Comparison of ENCODE assay signal across 1 cellular context in genomic region chr6:160240691-160241084, GRCh38.
TF ChIP-seq lines count a peak whose summit lies in the region.

No MANE protein-coding gene starts in this region.

TF ChIP-seq in H1, 55 proteins besides CTCF, POLR2A, EP300 and RAD21:
- no peak for TF ChIP-seq USF2 (IDR thresholded peaks at IDR 0.05; ENCODE audit: low read length)
- TF ChIP-seq ATF3 (IDR thresholded peaks at IDR 0.05; ENCODE audit: insufficient read depth, low read depth, low read length): no peak
- no peak for TF ChIP-seq HDAC6 (IDR thresholded peaks at IDR 0.05; ENCODE audit: low read depth, low read length)
- TF ChIP-seq TEAD4 (IDR thresholded peaks at IDR 0.05; ENCODE audit: low read depth, low read length): no peak
- TF ChIP-seq CHD1 (IDR thresholded peaks at IDR 0.05; ENCODE audit: low read depth, low read length): no peak
- TF ChIP-seq ASH2L (IDR thresholded peaks at IDR 0.05; ENCODE audit: low read length): no peak
- TF ChIP-seq KDM1A (IDR thresholded peaks at IDR 0.05; ENCODE audit: borderline replicate concordance, low read length): no peak
- no peak for TF ChIP-seq EZH2 (IDR thresholded peaks at IDR 0.05; ENCODE audit: low read depth, low read length, severe bottlenecking)
- no peak for TF ChIP-seq ATF2 (IDR thresholded peaks at IDR 0.05; ENCODE audit: low read length)
- no peak for TF ChIP-seq BACH1 (IDR thresholded peaks at IDR 0.05; ENCODE audit: low read length)
- TF ChIP-seq FOSL1 (IDR thresholded peaks at IDR 0.05; ENCODE audit: insufficient read depth, low read depth, low read length): no peak
- TF ChIP-seq KDM5A (IDR thresholded peaks at IDR 0.05; ENCODE audit: low read length): no peak
- no peak for TF ChIP-seq POU5F1 (IDR thresholded peaks at IDR 0.05; ENCODE audit: low read depth, low read length)
- no peak for TF ChIP-seq EGR1 (IDR thresholded peaks at IDR 0.05; ENCODE audit: borderline replicate concordance, low read depth, low read length)
- no peak for TF ChIP-seq RFX5 (IDR thresholded peaks at IDR 0.05; ENCODE audit: borderline replicate concordance, low read depth, low read length)
- TF ChIP-seq CREB1 (IDR thresholded peaks at IDR 0.05): no peak
- no peak for TF ChIP-seq SIN3A (conservative IDR thresholded peaks at IDR 0.05 in 1 of 2, IDR thresholded peaks at IDR 0.05 in 1 of 2; ENCODE audit: low read depth in 1 of 2, low read length in 2 of 2)
- TF ChIP-seq CEBPB (IDR thresholded peaks at IDR 0.05; ENCODE audit: low read depth, low read length): no peak
- TF ChIP-seq KDM4A (IDR thresholded peaks at IDR 0.05; ENCODE audit: low read depth, low read length, severe bottlenecking): no peak
